ENCODE assay signal across 8 cellular contexts in genomic region chr18:62881509-62882016, GRCh38.
DNase-seq lines count a peak whose midpoint lies in the region; ATAC-seq and TF ChIP-seq lines count a peak whose summit lies in the region.

No MANE protein-coding gene starts in this region.

- H3K9me3 ChIP-seq in spleen: no peaks in the 10 kb centered on the region
- H3K9me3 ChIP-seq in stomach: no peaks in the 10 kb centered on the region

- ATAC-seq in GM18505 (IDR thresholded peaks at IDR 0.05; ENCODE audit: unreplicated experiment): no peak
- ATAC-seq in GM19324 (IDR thresholded peaks at IDR 0.05; ENCODE audit: low FRiP score, unreplicated experiment): no peak

- peak overlapping the region; percentile 2; the same call in 1 of the 2 replicates for H3K4me3 ChIP-seq in GM08714 (ENCODE audit: low read length)
- H3K4me3 ChIP-seq in WI38 (ENCODE audit: low read depth, low read length): peak overlapping the region; percentile 26; the same call in 1 of the 2 replicates
- no peak overlapping the region for H3K4me3 ChIP-seq in spleen
- H3K4me3 ChIP-seq in stomach: no peak overlapping the region

- H3K27ac ChIP-seq in spleen (no peak overlapping the region), stomach (peak overlapping the region in 1 of 5 donors; percentile 6)

- no peak for TF ChIP-seq POLR2A in spleen (IDR thresholded peaks at IDR 0.05)
- no peak for TF ChIP-seq POLR2A in GM18505 (IDR thresholded peaks at IDR 0.05; ENCODE audit: borderline replicate concordance, extremely low read depth, insufficient read depth, insufficient read length)
- no peak for TF ChIP-seq POLR2A in stomach (IDR thresholded peaks at IDR 0.05)

- no peak for TF ChIP-seq EP300 in stomach (IDR thresholded peaks at IDR 0.05)

- TF ChIP-seq CTCF in WI38 (IDR thresholded peaks at IDR 0.05; ENCODE audit: low read depth, low read length) (no peak), spleen (IDR thresholded peaks at IDR 0.05 in 8 of 11, conservative IDR thresholded peaks at IDR 0.05 in 3 of 11) (no peak), stomach (IDR thresholded peaks at IDR 0.05) (no peak)

- peaks cover 0 to 6% (median 0%) of the 10 kb centered on the region in 6 donors for H3K4me1 ChIP-seq in spleen
- H3K4me1 ChIP-seq in stomach: peaks cover 4 to 31% (median 15%) of the 10 kb centered on the region in 4 donors

- H3K36me3 ChIP-seq in spleen (no peaks in the 10 kb centered on the region), stomach (no peaks in the 10 kb centered on the region)

- intact Hi-C loops in spleen (cut with DNase I; ENCODE audit: low total_unique reads): no loop called here
- intact Hi-C loops in stomach (cut with DNase I; ENCODE audit: low total_unique reads): no loop called here

- DNase-seq in LHCN-M2 (ENCODE audit: low read depth): peak; percentile 96
- peak; percentile 43 for DNase-seq in iPS-NIHi11 (ENCODE audit: low spot score)
- DNase-seq in spleen: no peak
- DNase-seq in stomach: no peak

- H3K27me3 ChIP-seq in spleen (replicated peaks in 1 of 7): no peaks in the 10 kb centered on the region
- H3K27me3 ChIP-seq in stomach: no peaks in the 10 kb centered on the region

- WGBS in spleen, 5 donors: 66 to 88% (median 79%) methylated on average over 4 of the region's 4 CpGs
- 52 to 71% (median 65%) methylated on average over 4 of the region's 4 CpGs for WGBS in stomach, 5 donors

Comparison
In these comparisons a context has a peak if more than half of its experiments do, and no peak if none do; other contexts are left out.
1. H3K4me3 ChIP-seq: peak in GM08714 (single experiment) and WI38 (single experiment); none in spleen (0 of 8) and stomach (0 of 4).
2. DNase-seq: peak in LHCN-M2 (single experiment) and iPS-NIHi11 (single experiment); none in spleen (single experiment) and stomach (single experiment).